In the genomic region with DNA sequence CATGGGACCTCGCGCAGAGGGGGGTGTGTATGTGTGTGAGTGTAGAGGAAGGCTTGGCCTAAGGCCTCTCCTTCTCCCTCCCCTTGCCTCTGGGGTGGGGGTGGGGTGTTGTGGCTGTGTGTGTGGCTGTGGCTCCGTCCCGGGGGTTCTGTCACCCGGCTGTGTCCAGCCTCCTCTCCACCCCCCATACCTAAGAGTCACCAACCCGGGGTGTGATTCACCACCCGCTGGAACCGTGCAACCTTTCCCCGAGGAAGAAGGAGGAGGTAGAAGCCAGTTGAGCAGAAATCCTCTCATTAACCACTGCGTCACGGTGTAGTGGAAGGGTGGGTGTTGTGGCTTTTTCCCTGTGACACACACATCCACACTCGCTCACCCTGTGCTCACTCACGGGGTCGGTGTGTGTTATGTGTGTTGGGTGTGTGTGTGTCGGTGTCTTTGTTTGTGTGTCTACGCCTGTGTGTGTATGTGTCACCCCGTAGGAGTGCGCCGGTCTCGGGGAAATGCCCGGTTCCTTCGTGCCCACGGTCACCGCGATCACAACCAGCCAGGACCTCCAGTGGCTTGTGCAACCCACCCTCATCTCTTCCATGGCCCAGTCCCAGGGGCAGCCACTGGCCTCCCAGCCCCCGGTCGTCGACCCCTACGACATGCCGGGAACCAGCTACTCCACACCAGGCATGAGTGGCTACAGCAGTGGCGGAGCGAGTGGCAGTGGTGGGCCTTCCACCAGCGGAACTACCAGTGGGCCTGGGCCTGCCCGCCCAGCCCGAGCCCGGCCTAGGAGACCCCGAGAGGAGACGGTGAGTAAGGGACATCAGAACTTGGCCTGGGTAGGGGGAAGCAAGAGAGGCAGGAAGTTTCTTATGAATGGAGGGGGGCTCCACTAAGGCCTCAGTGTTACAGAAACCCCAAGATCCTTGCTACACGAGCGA, we compare ENCODE assay signal across 8 cellular contexts. TPM values are rescaled to one million over a fixed set of nuclear protein-coding genes. Genes with fewer than 3 reads are reported as not detected.
DNase-seq lines count a peak whose midpoint lies in the region; ATAC-seq and TF ChIP-seq lines count a peak whose summit lies in the region.

No MANE protein-coding gene starts in this region.

- H3K27ac Mint-ChIP-seq in activated T-helper 2 cell treated with anti-CD3 and anti-CD28 coated beads, Interferon-gamma antibody, Interleukin-2, Interleukin-4, amounts not matched to agents 10 μg/mL and 5 μg/mL and 100 μg/mL, durations not matched to agents 14 hours and 24 hours and 36 hours, result peak overlapping the region; percentile 91
- peak overlapping the region; percentile 98 for H3K27ac Mint-ChIP-seq in stimulated activated effector memory CD8-positive, alpha-beta T cell treated with anti-CD3 and anti-CD28 coated beads, Interleukin-12 subunit alpha, Interleukin-12 subunit beta, amount 100 ng/mL, for 72 hours

- peaks cover 47% of the 10 kb centered on the region for H3K27me3 Mint-ChIP-seq in activated T-helper 2 cell treated with anti-CD3 and anti-CD28 coated beads, Interferon-gamma antibody, Interleukin-2, Interleukin-4, amounts not matched to agents 10 μg/mL and 5 μg/mL and 100 μg/mL, durations not matched to agents 14 hours and 24 hours and 36 hours (ENCODE audit: low read depth)

- intact Hi-C loops in activated T-helper 2 cell treated with anti-CD3 and anti-CD28 coated beads, Interferon-gamma antibody, Interleukin-2, Interleukin-4, amounts not matched to agents 10 μg/mL and 5 μg/mL and 100 μg/mL, durations not matched to agents 14 hours and 24 hours and 36 hours (cut with micrococcal nuclease), result no loop called here

- ATAC-seq in stimulated activated effector memory CD8-positive, alpha-beta T cell treated with anti-CD3 and anti-CD28 coated beads, Interleukin-12 subunit alpha, Interleukin-12 subunit beta, amount 100 ng/mL, for 72 hours, result peak; percentile 25

- peaks cover 26% of the 10 kb centered on the region for H3K4me1 Mint-ChIP-seq in activated T-helper 2 cell treated with anti-CD3 and anti-CD28 coated beads, Interferon-gamma antibody, Interleukin-2, Interleukin-4, amounts not matched to agents 10 μg/mL and 5 μg/mL and 100 μg/mL, durations not matched to agents 14 hours and 24 hours and 36 hours (ENCODE audit: low read depth)
- peaks cover 71% of the 10 kb centered on the region for H3K4me1 Mint-ChIP-seq in stimulated activated effector memory CD8-positive, alpha-beta T cell treated with anti-CD3 and anti-CD28 coated beads, Interleukin-12 subunit alpha, Interleukin-12 subunit beta, amount 100 ng/mL, for 72 hours

- peaks cover 0 to 35% of the 10 kb centered on the region in 2 donors for H3K4me1 ChIP-seq in right atrium auricular region

- peaks cover 39% of the 10 kb centered on the region for H3K36me3 Mint-ChIP-seq in activated T-helper 2 cell treated with anti-CD3 and anti-CD28 coated beads, Interferon-gamma antibody, Interleukin-2, Interleukin-4, amounts not matched to agents 10 μg/mL and 5 μg/mL and 100 μg/mL, durations not matched to agents 14 hours and 24 hours and 36 hours (ENCODE audit: low read depth)
- H3K36me3 Mint-ChIP-seq in stimulated activated effector memory CD8-positive, alpha-beta T cell treated with anti-CD3 and anti-CD28 coated beads, Interleukin-12 subunit alpha, Interleukin-12 subunit beta, amount 100 ng/mL, for 72 hours, result peaks cover 85% of the 10 kb centered on the region

- H3K4me3 ChIP-seq in right atrium auricular region, result peak overlapping the region; percentile 51 to 77

- TF ChIP-seq CTCF in right atrium auricular region (IDR thresholded peaks at IDR 0.05), result no peak

- DNase-seq in stimulated activated CD4-positive, alpha-beta T cell treated with anti-CD3 and anti-CD28 coated beads, Interleukin-4, amount 100 ng/mL, for 24 hours, result peak; percentile 39
- DNase-seq in stimulated activated CD4-positive, alpha-beta T cell treated with anti-CD3 and anti-CD28 coated beads, Interleukin-2, amount 100 ng/mL, for 48 hours, result no peak
- DNase-seq in activated T-helper 2 cell treated with anti-CD3 and anti-CD28 coated beads, Interferon-gamma antibody, Interleukin-2, Interleukin-4, amounts not matched to agents 10 μg/mL and 5 μg/mL and 100 μg/mL, durations not matched to agents 14 hours and 24 hours and 36 hours (ENCODE audit: low spot score), result peak; percentile 48
- no peak for DNase-seq in right atrium auricular region (ENCODE audit: low spot score)
- DNase-seq in stimulated activated effector memory CD8-positive, alpha-beta T cell treated with anti-CD3 and anti-CD28 coated beads, Interleukin-12 subunit alpha, Interleukin-12 subunit beta, amount 100 ng/mL, for 72 hours (ENCODE audit: low spot score in 2 of 2), result no peak
- DNase-seq in NCI-H1417 treated with DMSO at 0.1 percent for 48 hours (lab: John Stamatoyannopoulos, UW), result no peak
- DNase-seq in retina, result no peak
- DNase-seq in LoVo (ENCODE audit: low spot score), result no peak

- peak overlapping the region; percentile 86 for H3K4me3 Mint-ChIP-seq in activated T-helper 2 cell treated with anti-CD3 and anti-CD28 coated beads, Interferon-gamma antibody, Interleukin-2, Interleukin-4, amounts not matched to agents 10 μg/mL and 5 μg/mL and 100 μg/mL, durations not matched to agents 14 hours and 24 hours and 36 hours (ENCODE audit: low read depth)
- H3K4me3 Mint-ChIP-seq in stimulated activated effector memory CD8-positive, alpha-beta T cell treated with anti-CD3 and anti-CD28 coated beads, Interleukin-12 subunit alpha, Interleukin-12 subunit beta, amount 100 ng/mL, for 72 hours, result peak overlapping the region; percentile 91

- H3K27me3 ChIP-seq in right atrium auricular region, result no peaks in the 10 kb centered on the region

- no peaks in the 10 kb centered on the region for H3K36me3 ChIP-seq in right atrium auricular region

- H3K27ac ChIP-seq in right atrium auricular region, result peak overlapping the region; percentile 95 to 98

- no peaks in the 10 kb centered on the region for H3K9me3 ChIP-seq in right atrium auricular region

- H3K9me3 Mint-ChIP-seq in activated T-helper 2 cell treated with anti-CD3 and anti-CD28 coated beads, Interferon-gamma antibody, Interleukin-2, Interleukin-4, amounts not matched to agents 10 μg/mL and 5 μg/mL and 100 μg/mL, durations not matched to agents 14 hours and 24 hours and 36 hours, result no peaks in the 10 kb centered on the region
- H3K9me3 Mint-ChIP-seq in stimulated activated effector memory CD8-positive, alpha-beta T cell treated with anti-CD3 and anti-CD28 coated beads, Interleukin-12 subunit alpha, Interleukin-12 subunit beta, amount 100 ng/mL, for 72 hours, result no peaks in the 10 kb centered on the region

RNA-seq across cellular contexts. Expression of gene FOSB, which starts 2.6 kb away (rescaled TPM):
- 10.2 and 10.9 TPM in 2 replicates for total RNA-seq in activated T-helper 2 cell treated with anti-CD3 and anti-CD28 coated beads, Interferon-gamma antibody, Interleukin-2, Interleukin-4, amounts not matched to agents 10 μg/mL and 5 μg/mL and 100 μg/mL, durations not matched to agents 14 hours and 24 hours and 36 hours
- total RNA-seq in right atrium auricular region, result 10 to 100 TPM; 17.8 to 19.7 TPM

RNA-seq across cellular contexts. Expression of gene RTN2, which starts 26.4 kb away (rescaled TPM):
- 4.0 and 8.1 TPM in 2 replicates for total RNA-seq in activated T-helper 2 cell treated with anti-CD3 and anti-CD28 coated beads, Interferon-gamma antibody, Interleukin-2, Interleukin-4, amounts not matched to agents 10 μg/mL and 5 μg/mL and 100 μg/mL, durations not matched to agents 14 hours and 24 hours and 36 hours
- total RNA-seq in right atrium auricular region, result 10 to 100 TPM; 22.8 to 24.0 TPM

RNA-seq across cellular contexts. Expression of gene PPM1N, which starts 27.8 kb away (rescaled TPM):
- total RNA-seq in activated T-helper 2 cell treated with anti-CD3 and anti-CD28 coated beads, Interferon-gamma antibody, Interleukin-2, Interleukin-4, amounts not matched to agents 10 μg/mL and 5 μg/mL and 100 μg/mL, durations not matched to agents 14 hours and 24 hours and 36 hours, result 2.5 and 3.1 TPM in 2 replicates
- total RNA-seq in right atrium auricular region, result 1 to 10 TPM in 1 of 2 donors, not detected in 1; 1.8 TPM

RNA-seq across cellular contexts. Expression of gene VASP, which starts 36.9 kb away (rescaled TPM):
- total RNA-seq in activated T-helper 2 cell treated with anti-CD3 and anti-CD28 coated beads, Interferon-gamma antibody, Interleukin-2, Interleukin-4, amounts not matched to agents 10 μg/mL and 5 μg/mL and 100 μg/mL, durations not matched to agents 14 hours and 24 hours and 36 hours, result 232 and 244 TPM in 2 replicates
- total RNA-seq in right atrium auricular region, result 10 to 100 TPM; 61.4 to 61.7 TPM

RNA-seq across cellular contexts. Expression of gene ERCC1, which starts 46.7 kb away (rescaled TPM):
- total RNA-seq in activated T-helper 2 cell treated with anti-CD3 and anti-CD28 coated beads, Interferon-gamma antibody, Interleukin-2, Interleukin-4, amounts not matched to agents 10 μg/mL and 5 μg/mL and 100 μg/mL, durations not matched to agents 14 hours and 24 hours and 36 hours, result 114 and 118 TPM in 2 replicates
- 100 to 1,000 TPM; 110 to 126 TPM for total RNA-seq in right atrium auricular region

Comparison
In these comparisons a context has a peak if more than half of its experiments do, and no peak if none do; other contexts are left out.
1. DNase-seq: peak in stimulated activated CD4-positive, alpha-beta T cell treated with anti-CD3 and anti-CD28 coated beads, Interleukin-4, amount 100 ng/mL, for 24 hours (single experiment) and activated T-helper 2 cell treated with anti-CD3 and anti-CD28 coated beads, Interferon-gamma antibody, Interleukin-2, Interleukin-4, amounts not matched to agents 10 μg/mL and 5 μg/mL and 100 μg/mL, durations not matched to agents 14 hours and 24 hours and 36 hours (single experiment); none in stimulated activated CD4-positive, alpha-beta T cell treated with anti-CD3 and anti-CD28 coated beads, Interleukin-2, amount 100 ng/mL, for 48 hours (0 of 2), right atrium auricular region (single experiment), stimulated activated effector memory CD8-positive, alpha-beta T cell treated with anti-CD3 and anti-CD28 coated beads, Interleukin-12 subunit alpha, Interleukin-12 subunit beta, amount 100 ng/mL, for 72 hours (0 of 2), NCI-H1417 treated with DMSO at 0.1 percent for 48 hours (single experiment), retina (single experiment) and LoVo (single experiment).